ENCODE assay signal across 9 cellular contexts in the genomic region with DNA sequence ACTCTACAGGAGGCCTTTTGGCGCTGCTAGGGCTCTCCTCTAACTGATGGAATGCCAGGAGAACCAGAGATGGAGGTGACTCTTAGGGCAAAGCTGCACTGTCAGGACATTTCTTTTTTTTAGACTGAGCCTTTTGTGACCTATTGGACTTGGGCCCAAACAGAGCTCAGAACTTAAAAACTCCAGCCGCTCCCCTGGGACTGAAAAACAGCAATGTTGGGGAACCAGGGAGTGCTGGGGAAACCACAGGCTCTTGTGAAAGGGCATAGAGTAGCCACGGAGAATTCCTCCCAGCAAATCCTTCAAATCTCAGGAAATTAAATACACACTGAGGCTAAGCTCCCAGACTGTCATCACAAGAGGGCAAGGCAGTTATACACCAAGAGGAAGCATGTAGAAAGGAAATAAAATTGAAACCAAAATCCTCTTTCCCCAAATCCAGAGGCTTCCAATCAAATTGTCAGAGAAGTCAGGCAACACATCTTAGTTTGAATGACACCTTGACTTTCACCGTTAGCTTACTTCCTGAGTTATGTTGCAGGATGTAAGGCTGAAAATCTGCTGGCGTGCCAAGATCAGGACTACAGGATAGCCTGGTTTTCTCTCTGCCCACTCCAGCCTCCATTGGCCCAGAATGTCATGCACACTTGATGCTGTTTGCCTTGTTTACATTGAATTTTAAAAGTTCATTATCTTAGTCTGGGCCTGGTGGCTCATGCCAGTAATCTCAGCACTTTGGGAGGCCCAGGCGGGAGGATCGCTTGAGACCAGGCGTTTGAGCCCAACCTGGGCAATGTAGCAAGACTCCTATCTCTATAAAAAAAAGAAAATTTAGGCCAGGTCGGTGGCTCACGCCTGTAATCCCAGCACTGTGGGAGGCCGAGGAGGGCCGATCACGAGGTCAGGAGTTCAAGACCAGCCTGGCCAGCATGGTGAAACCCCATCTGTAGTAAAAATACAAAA. TPM values are rescaled to one million over a fixed set of nuclear protein-coding genes. Genes with fewer than 3 reads are reported as not detected.
DNase-seq lines count a peak whose midpoint lies in the region; ATAC-seq and TF ChIP-seq lines count a peak whose summit lies in the region.
"Had no signal": no experiment of that assay in that cellular context is flagged by ENCODE, and none has a peak within 500 bp of the region (broad histone marks: within the 10 kb centered on the region; RNA-seq: fewer than 3 reads in every experiment).

No MANE protein-coding gene starts in this region.

- TF ChIP-seq CTCF in CD4-positive, alpha-beta T cell (IDR thresholded peaks at IDR 0.05), result no peak
- TF ChIP-seq CTCF in choroid plexus epithelial cell (conservative IDR thresholded peaks at IDR 0.05; ENCODE audit: low read depth, low read length) (no peak), neutrophil (IDR thresholded peaks at IDR 0.05) (no peak)

- DNase-seq in CD4-positive, alpha-beta T cell, result no peak
- DNase-seq in MV-4-11 (lab: John Stamatoyannopoulos, UW), result peak; percentile 44
- DNase-seq in choroid plexus epithelial cell (ENCODE audit: low read depth), result peak; percentile 97
- no peak for DNase-seq in NCI-H345 (lab: John Stamatoyannopoulos, UW)
- no peak for DNase-seq in NCI-H187 treated with DMSO at 0.1 percent for 48 hours (lab: John Stamatoyannopoulos, UW)
- DNase-seq in LoVo (ENCODE audit: low spot score), result no peak
- DNase-seq: RPMI8226 had no signal

- CTCF ChIA-PET in CD4-positive, alpha-beta T cell (lab: Charles Lee), result no interaction called here

- no peaks in the 10 kb centered on the region for H3K9me3 Mint-ChIP-seq in CD4-positive, alpha-beta T cell

- no peaks in the 10 kb centered on the region for H3K27me3 ChIP-seq in CD4-positive, alpha-beta T cell (ENCODE audit: control insufficient read depth, insufficient read depth, low read length)
- no peaks in the 10 kb centered on the region for H3K27me3 ChIP-seq in neutrophil

- peaks cover 25 to 26% of the 10 kb centered on the region in 2 experiments for H3K4me1 ChIP-seq in neutrophil (ENCODE audit: control insufficient read depth in 1 of 2, insufficient read depth in 1 of 2, low read depth in 1 of 2, low read length in 1 of 2)

- ATAC-seq in CD4-positive, alpha-beta T cell (ENCODE audit: poor library complexity), result no peak
- ATAC-seq in HG02870 (IDR thresholded peaks at IDR 0.05; ENCODE audit: unreplicated experiment), result no peak

- peaks cover 26% of the 10 kb centered on the region for H3K4me1 Mint-ChIP-seq in CD4-positive, alpha-beta T cell (ENCODE audit: low read depth)

- H3K36me3 ChIP-seq in neutrophil, result no peaks in the 10 kb centered on the region

- intact Hi-C loops in CD4-positive, alpha-beta T cell (cut with DNase I, micrococcal nuclease), result no loop called here

- no peaks in the 10 kb centered on the region for H3K27me3 Mint-ChIP-seq in CD4-positive, alpha-beta T cell

- H3K27ac Mint-ChIP-seq in CD4-positive, alpha-beta T cell, result peak overlapping the region; percentile 58

- POLR2A ChIA-PET in CD4-positive, alpha-beta T cell (lab: Charles Lee), result no interaction called here

- peak overlapping the region; percentile 92 for H3K4me3 Mint-ChIP-seq in CD4-positive, alpha-beta T cell

- H3K27ac ChIP-seq in CD4-positive, alpha-beta T cell (ENCODE audit: low read depth, low read length), result no peak overlapping the region
- H3K27ac ChIP-seq in neutrophil, result peak overlapping the region; percentile 23

- H3K9me3 ChIP-seq in CD4-positive, alpha-beta T cell (ENCODE audit: control insufficient read depth, low read length), result no peaks in the 10 kb centered on the region
- no peaks in the 10 kb centered on the region for H3K9me3 ChIP-seq in neutrophil

- peaks cover 13% of the 10 kb centered on the region for H3K36me3 Mint-ChIP-seq in CD4-positive, alpha-beta T cell (ENCODE audit: low read depth)

- H3K4me3 ChIP-seq in choroid plexus epithelial cell (ENCODE audit: low read depth, low read length), result no peak overlapping the region
- H3K4me3 ChIP-seq in neutrophil (ENCODE audit: low read depth in 1 of 2, low read length in 1 of 2), result no peak overlapping the region

RNA-seq across cellular contexts. Expression of a gene that starts 2.5 kb away (rescaled TPM):
- 1 to 10 TPM; 8.5 to 9.6 TPM for total RNA-seq in CD4-positive, alpha-beta T cell

RNA-seq across cellular contexts. Expression of a gene that starts 32.5 kb away (rescaled TPM):
- 1 to 10 TPM; 2.4 to 2.7 TPM for total RNA-seq in CD4-positive, alpha-beta T cell

RNA-seq across cellular contexts. Expression of a gene that starts 46.9 kb away (rescaled TPM):
- 1 to 10 TPM; 1.7 to 2.4 TPM for total RNA-seq in CD4-positive, alpha-beta T cell

Comparison
In these comparisons a context has a peak if more than half of its experiments do, and no peak if none do; other contexts are left out.
1. DNase-seq: peak in MV-4-11 (single experiment) and choroid plexus epithelial cell (single experiment); none in CD4-positive, alpha-beta T cell (0 of 10), NCI-H345 (single experiment), NCI-H187 treated with DMSO at 0.1 percent for 48 hours (single experiment) and LoVo (single experiment).